In the genomic region with DNA sequence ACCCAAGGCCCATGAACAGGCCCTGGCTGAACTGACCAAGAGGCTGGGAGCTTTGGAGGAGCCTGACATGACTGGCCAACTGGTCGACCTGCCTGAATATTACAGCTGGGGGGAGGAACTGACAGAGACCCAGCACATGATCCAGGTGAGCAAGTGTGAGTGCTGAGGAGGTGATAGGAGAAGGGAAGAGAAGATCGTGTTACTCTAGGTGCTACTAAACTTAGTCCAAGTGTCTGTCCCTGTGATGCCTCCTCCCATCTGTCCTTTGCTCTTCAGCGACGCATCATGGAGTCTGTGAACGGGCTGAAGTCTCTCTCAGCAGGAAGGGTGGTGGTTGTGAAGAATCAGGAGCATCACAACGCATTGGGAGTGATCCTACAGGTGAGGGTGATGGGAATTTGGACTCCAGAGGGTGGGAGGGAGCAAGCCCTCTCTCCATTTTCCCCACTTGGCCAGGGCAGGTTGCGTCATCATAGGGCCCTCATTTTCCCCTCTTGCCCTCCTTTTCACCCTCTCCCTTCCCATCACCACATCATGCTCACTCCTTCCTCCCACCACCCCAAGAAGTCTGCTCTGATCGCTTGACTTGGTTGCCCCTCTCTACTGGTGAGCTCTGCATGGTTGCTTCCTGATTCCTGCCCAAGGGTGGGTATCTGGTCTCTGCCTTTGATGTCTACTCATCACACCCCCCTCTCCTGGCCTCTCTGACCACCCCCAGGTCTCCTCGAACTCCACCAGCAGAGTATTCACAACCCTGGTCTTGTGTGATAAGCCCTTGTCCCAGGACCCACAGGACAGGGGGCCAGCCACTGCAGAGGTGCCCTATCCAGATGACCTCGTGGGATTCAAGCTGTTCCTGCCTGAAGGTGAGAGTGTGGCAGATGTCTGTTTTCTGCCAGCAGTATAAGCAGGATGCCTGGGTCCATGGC, we compare ENCODE assay signal across 1 cellular context.
TF ChIP-seq lines count a peak whose summit lies in the region.

No MANE protein-coding gene starts in this region.

TF ChIP-seq in HEK293, 187 proteins besides CTCF, POLR2A, EP300 and RAD21 (continued from another document):
- TF ChIP-seq ZNF645 (tag by site-specific recombination; IDR thresholded peaks at IDR 0.05) (no peak), SCRT2 (tag by site-specific recombination; IDR thresholded peaks at IDR 0.05) (peak; percentile 10; the same call in 1 of the 2 replicates), ZBTB8A (tag by site-specific recombination; IDR thresholded peaks at IDR 0.05) (no peak), TRIM28 (IDR thresholded peaks at IDR 0.05; ENCODE audit: borderline replicate concordance, low read length) (no peak), OSR2 (tag by site-specific recombination; IDR thresholded peaks at IDR 0.05) (no peak), ZBTB48 (tag by site-specific recombination; IDR thresholded peaks at IDR 0.05) (no peak)
- TF ChIP-seq, protein P1, sequence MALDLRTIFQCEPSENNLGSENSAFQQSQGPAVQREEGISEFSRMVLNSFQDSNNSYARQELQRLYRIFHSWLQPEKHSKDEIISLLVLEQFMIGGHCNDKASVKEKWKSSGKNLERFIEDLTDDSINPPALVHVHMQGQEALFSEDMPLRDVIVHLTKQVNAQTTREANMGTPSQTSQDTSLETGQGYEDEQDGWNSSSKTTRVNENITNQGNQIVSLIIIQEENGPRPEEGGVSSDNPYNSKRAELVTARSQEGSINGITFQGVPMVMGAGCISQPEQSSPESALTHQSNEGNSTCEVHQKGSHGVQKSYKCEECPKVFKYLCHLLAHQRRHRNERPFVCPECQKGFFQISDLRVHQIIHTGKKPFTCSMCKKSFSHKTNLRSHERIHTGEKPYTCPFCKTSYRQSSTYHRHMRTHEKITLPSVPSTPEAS (tag by site-specific recombination; IDR thresholded peaks at IDR 0.05), result no peak
TF ChIP-seq in HEK293: peak in this region for 1.
